28 cellular contexts compared by ENCODE assay signal in genomic region chr7:17668122-17668521, GRCh38.
DNase-seq lines count a peak whose midpoint lies in the region; ATAC-seq lines count a peak whose summit lies in the region.
"Had no signal": no experiment of that assay in that cellular context is flagged by ENCODE, and none has a peak within 500 bp of the region (broad histone marks: within the 10 kb centered on the region; RNA-seq: fewer than 3 reads in every experiment).

No MANE protein-coding gene starts in this region.

- in situ Hi-C loops in KBM-7 (cut with MboI; ENCODE audit: low pct_unique_long_range_greater_than_20kb, low sequenced_read_pairs) = loop anchor here (25.0 kb wide), 1 partner anchor 681 kb away; no protein-coding TSS in a partner anchor

- DNase-seq in MV-4-11 (lab: John Stamatoyannopoulos, UW) (peak; percentile 72), NCI-H1694 (lab: John Stamatoyannopoulos, UW) (no peak), NCI-H82 (lab: John Stamatoyannopoulos, UW) (no peak), NCI-H2081 (lab: John Stamatoyannopoulos, UW) (no peak), KBM-7 (no peak)
- DNase-seq: activated CD4-positive, alpha-beta T cell treated with anti-CD3 and anti-CD28 coated beads, Interleukin-2, amount 10 ng/mL, durations not matched to agents 24 days and 14 days; activated naive CD4-positive, alpha-beta T cell; activated T-cell treated with anti-CD3 and anti-CD28 coated beads, Interleukin-2, amount 50 U/mL, for 48 hours; adrenal gland; Calu3; effector memory CD8-positive, alpha-beta T cell; foreskin keratinocyte; heart right ventricle; Karpas-422; left colon; NCI-H1048; NCI-H187 treated with DMSO at 0.1 percent for 48 hours; NCI-H226; NCI-H748 treated with DMSO at 0.1 percent for 48 hours; OCI-M1; right lobe of liver; stimulated activated naive CD8-positive, alpha-beta T cell treated with anti-CD3 and anti-CD28 coated beads, Interleukin-15, Interleukin-2, amounts not matched to agents 100 U/mL and 50 U/mL, for 24 hours; uterus; WERI-Rb-1 had no signal

- ATAC-seq in GM18498 (IDR thresholded peaks at IDR 0.05; ENCODE audit: unreplicated experiment) = peak; percentile 56
- ATAC-seq in GM18909 (IDR thresholded peaks at IDR 0.05; ENCODE audit: poor library complexity, unreplicated experiment) = peak; percentile 68
- peak; percentile 70 for ATAC-seq in HG02852 (IDR thresholded peaks at IDR 0.05; ENCODE audit: unreplicated experiment)
- ATAC-seq: effector memory CD8-positive, alpha-beta T cell; foreskin keratinocyte; heart right ventricle; left colon; right lobe of liver; Right ventricle myocardium inferior; stimulated activated naive CD8-positive, alpha-beta T cell treated with anti-CD3 and anti-CD28 coated beads, Interleukin-15, Interleukin-2, amounts not matched to agents 100 U/mL and 50 U/mL, for 24 hours had no signal
